Comparison of ENCODE assay signal across 18 cellular contexts in genomic region chr21:38813143-38813542, GRCh38. TPM values are rescaled to one million over a fixed set of nuclear protein-coding genes. Genes with fewer than 3 reads are reported as not detected.
DNase-seq lines count a peak whose midpoint lies in the region; ATAC-seq and TF ChIP-seq lines count a peak whose summit lies in the region.
"Had no signal": no experiment of that assay in that cellular context is flagged by ENCODE, and none has a peak within 500 bp of the region (broad histone marks: within the 10 kb centered on the region; RNA-seq: fewer than 3 reads in every experiment).

No MANE protein-coding gene starts in this region.

- H3K27ac Mint-ChIP-seq in progenitor cell of endocrine pancreas = peak overlapping the region; percentile 31
- peak overlapping the region in 2 of 7 donors; percentile 25 to 26 for H3K27ac Mint-ChIP-seq in CD4-positive, alpha-beta memory T cell
- H3K27ac Mint-ChIP-seq: nephron progenitor cell had no signal

- no peak overlapping the region for H2AFZ ChIP-seq in hepatocyte

- H3K4me3 Mint-ChIP-seq in progenitor cell of endocrine pancreas (ENCODE audit: low read depth) = no peak overlapping the region
- H3K4me3 Mint-ChIP-seq in CD4-positive, alpha-beta memory T cell = no peak overlapping the region
- H3K4me3 Mint-ChIP-seq: CD8-positive, alpha-beta memory T cell; nephron progenitor cell had no signal

- no peaks in the 10 kb centered on the region for H3K27me3 ChIP-seq in right cardiac atrium (ENCODE audit: control insufficient read depth, insufficient read depth)
- no peaks in the 10 kb centered on the region for H3K27me3 ChIP-seq in hepatocyte
- H3K27me3 ChIP-seq in effector memory CD4-positive, alpha-beta T cell (replicated peaks; ENCODE audit: control insufficient read depth, insufficient read depth, low read length, poor library complexity, severe bottlenecking) = no peaks in the 10 kb centered on the region
- no peaks in the 10 kb centered on the region for H3K27me3 ChIP-seq in CD4-positive, alpha-beta memory T cell (ENCODE audit: insufficient read depth, low read length)
- H3K27me3 ChIP-seq: adrenal gland, thyroid gland had no signal

- DNase-seq in right cardiac atrium = no peak
- no peak for DNase-seq in left cardiac atrium
- DNase-seq in hepatocyte (ENCODE audit: low spot score) = no peak
- no peak for DNase-seq in progenitor cell of endocrine pancreas (ENCODE audit: low spot score, unreplicated experiment)
- no peak for DNase-seq in NCI-H2171 (lab: John Stamatoyannopoulos, UW)
- no peak for DNase-seq in effector memory CD4-positive, alpha-beta T cell
- no peak for DNase-seq in CD4-positive, alpha-beta memory T cell
- no peak for DNase-seq in medulla oblongata (ENCODE audit: extremely low spot score)
- DNase-seq: activated CD8-positive, alpha-beta memory T cell treated with anti-CD3 and anti-CD28 coated beads for 24 hours; adrenal gland; CD8-positive, alpha-beta memory T cell; cerebellar nuclear complex; IMR-90; NCI-H2081 treated with DMSO at 0.1 percent for 48 hours; nephron progenitor cell; thyroid gland; WERI-Rb-1 had no signal

- H3K4me1 ChIP-seq in right cardiac atrium (ENCODE audit: control insufficient read depth, insufficient read depth, low read length) (peaks cover 4% of the 10 kb centered on the region), hepatocyte (ENCODE audit: insufficient read depth) (peaks cover 25% of the 10 kb centered on the region)
- H3K4me1 ChIP-seq in effector memory CD4-positive, alpha-beta T cell (ENCODE audit: control insufficient read depth, insufficient read depth, low read length, poor library complexity, severe bottlenecking) = no peaks in the 10 kb centered on the region
- H3K4me1 ChIP-seq in CD4-positive, alpha-beta memory T cell (ENCODE audit: insufficient read depth, low read length) = peaks cover 2% of the 10 kb centered on the region

- no peak for ATAC-seq in right cardiac atrium
- ATAC-seq in left cardiac atrium = no peak

- intact Hi-C loops in right cardiac atrium (cut with DNase I) (loop anchor here in 1 of 4 donors (10.0 kb wide), 1 partner anchor 102 kb away; no protein-coding TSS in a partner anchor), left cardiac atrium (cut with DNase I) (no loop called here)
- intact Hi-C loops in CD4-positive, alpha-beta memory T cell (cut with micrococcal nuclease) = no loop called here

- H3K27me3 Mint-ChIP-seq in progenitor cell of endocrine pancreas = no peaks in the 10 kb centered on the region
- no peaks in the 10 kb centered on the region for H3K27me3 Mint-ChIP-seq in CD4-positive, alpha-beta memory T cell
- H3K27me3 Mint-ChIP-seq: CD8-positive, alpha-beta memory T cell had no signal

- H3K79me2 ChIP-seq in hepatocyte = peaks cover 78% of the 10 kb centered on the region

- no peaks in the 10 kb centered on the region for H3K9me3 ChIP-seq in right cardiac atrium (ENCODE audit: control insufficient read depth, low read length)
- H3K9me3 ChIP-seq in hepatocyte (ENCODE audit: low read depth) = no peaks in the 10 kb centered on the region
- no peaks in the 10 kb centered on the region for H3K9me3 ChIP-seq in effector memory CD4-positive, alpha-beta T cell (ENCODE audit: control insufficient read depth, low read length)
- no peaks in the 10 kb centered on the region for H3K9me3 ChIP-seq in CD4-positive, alpha-beta memory T cell (ENCODE audit: control insufficient read depth in 1 of 2, low read length in 2 of 2)
- H3K9me3 ChIP-seq: adrenal gland, thyroid gland had no signal

- TF ChIP-seq CTCF in hepatocyte (IDR thresholded peaks at IDR 0.05; ENCODE audit: poor library complexity) = no peak
- no peak for TF ChIP-seq CTCF in progenitor cell of endocrine pancreas (IDR thresholded peaks at IDR 0.05; ENCODE audit: unreplicated experiment)

- H3K36me3 Mint-ChIP-seq in progenitor cell of endocrine pancreas (ENCODE audit: insufficient read depth) = peaks cover 49% of the 10 kb centered on the region
- H3K36me3 Mint-ChIP-seq in CD4-positive, alpha-beta memory T cell = peaks cover 59 to 67% of the 10 kb centered on the region in 2 donors

- no peak overlapping the region for H3K4me3 ChIP-seq in right cardiac atrium (ENCODE audit: low read length)
- H3K4me3 ChIP-seq in hepatocyte = no peak overlapping the region
- no peak overlapping the region for H3K4me3 ChIP-seq in effector memory CD4-positive, alpha-beta T cell (ENCODE audit: insufficient read depth, low read depth, low read length, poor library complexity, severe bottlenecking)
- H3K4me3 ChIP-seq in CD4-positive, alpha-beta memory T cell (ENCODE audit: low read length in 2 of 2) = no peak overlapping the region
- H3K4me3 ChIP-seq: adrenal gland, lung, thyroid gland had no signal

- no peaks in the 10 kb centered on the region for H3K9me2 ChIP-seq in hepatocyte (replicated peaks; ENCODE audit: insufficient read depth)

- 43% methylated on average over 2 of the region's 2 CpGs for WGBS in right cardiac atrium
- 73% methylated on average over 2 of the region's 2 CpGs for WGBS in hepatocyte (ENCODE audit: low lambda C conversion rate, missing lambda C conversion rate)

- POLR2A ChIA-PET in CD4-positive, alpha-beta memory T cell (lab: Charles Lee; ENCODE audit: partially characterized antibody) = no interaction called here

- H3K27ac ChIP-seq in right cardiac atrium (ENCODE audit: low read length) = peak overlapping the region; percentile 59
- H3K27ac ChIP-seq in hepatocyte = peak overlapping the region; percentile 6
- H3K27ac ChIP-seq in effector memory CD4-positive, alpha-beta T cell (ENCODE audit: insufficient read depth, low read length, poor library complexity, severe bottlenecking) = no peak overlapping the region
- no peak overlapping the region for H3K27ac ChIP-seq in CD4-positive, alpha-beta memory T cell (ENCODE audit: low read depth, low read length)
- H3K27ac ChIP-seq: WERI-Rb-1 had no signal

- H3K9me3 Mint-ChIP-seq in progenitor cell of endocrine pancreas (ENCODE audit: low read depth) = no peaks in the 10 kb centered on the region
- no peaks in the 10 kb centered on the region for H3K9me3 Mint-ChIP-seq in CD4-positive, alpha-beta memory T cell
- H3K9me3 Mint-ChIP-seq: CD8-positive, alpha-beta memory T cell; nephron progenitor cell had no signal

- H3K4me1 Mint-ChIP-seq in progenitor cell of endocrine pancreas (ENCODE audit: low read depth) = peaks cover 43% of the 10 kb centered on the region
- H3K4me1 Mint-ChIP-seq in CD4-positive, alpha-beta memory T cell = peaks cover 7 to 16% (median 10%) of the 10 kb centered on the region in 4 donors

- H3K36me3 ChIP-seq in hepatocyte (replicated peaks; ENCODE audit: insufficient read depth, low read depth) = peaks cover 11% of the 10 kb centered on the region
- peaks cover 44% of the 10 kb centered on the region for H3K36me3 ChIP-seq in effector memory CD4-positive, alpha-beta T cell (ENCODE audit: control insufficient read depth, insufficient read depth, low read length)
- H3K36me3 ChIP-seq in CD4-positive, alpha-beta memory T cell (ENCODE audit: insufficient read depth, low read length) = peaks cover 36% of the 10 kb centered on the region

- CTCF ChIA-PET in CD4-positive, alpha-beta memory T cell (lab: Charles Lee; ENCODE audit: partially characterized antibody) = no interaction called here

- peaks cover 46% of the 10 kb centered on the region for H4K20me1 ChIP-seq in hepatocyte (ENCODE audit: insufficient read depth, poor library complexity, severe bottlenecking)

- no peak overlapping the region for H3K4me2 ChIP-seq in hepatocyte

RNA-seq across cellular contexts. Expression of gene ETS2, which starts 7.4 kb away (rescaled TPM):
- 10 to 100 TPM; 40.4 to 76.3 (median 44.8) TPM for total RNA-seq in right cardiac atrium
- polyA plus RNA-seq in right cardiac atrium = 29.7 TPM
- total RNA-seq in left cardiac atrium = 100 to 1,000 TPM in 1 of 2 donors, 10 to 100 TPM in 1; 48.7 to 114 TPM
- total RNA-seq in hepatocyte = 91.9 and 95.1 TPM in 2 replicates
- polyA plus RNA-seq in hepatocyte = 104 and 106 TPM in 2 replicates
- 43.9 and 48.9 TPM in 2 replicates for total RNA-seq in progenitor cell of endocrine pancreas
- total RNA-seq in CD4-positive, alpha-beta memory T cell = 10 to 100 TPM; 14.6 to 15.2 TPM
- polyA plus RNA-seq in CD4-positive, alpha-beta memory T cell = 1 to 10 TPM; 3.0 to 8.6 TPM

Comparison
In these comparisons a context has a peak if more than half of its experiments do, and no peak if none do; other contexts are left out.
1. H3K27ac ChIP-seq: peak in right cardiac atrium (single experiment) and hepatocyte (single experiment); none in effector memory CD4-positive, alpha-beta T cell (single experiment) and CD4-positive, alpha-beta memory T cell (single experiment).